1 cellular context compared by ENCODE assay signal in the genomic region with DNA sequence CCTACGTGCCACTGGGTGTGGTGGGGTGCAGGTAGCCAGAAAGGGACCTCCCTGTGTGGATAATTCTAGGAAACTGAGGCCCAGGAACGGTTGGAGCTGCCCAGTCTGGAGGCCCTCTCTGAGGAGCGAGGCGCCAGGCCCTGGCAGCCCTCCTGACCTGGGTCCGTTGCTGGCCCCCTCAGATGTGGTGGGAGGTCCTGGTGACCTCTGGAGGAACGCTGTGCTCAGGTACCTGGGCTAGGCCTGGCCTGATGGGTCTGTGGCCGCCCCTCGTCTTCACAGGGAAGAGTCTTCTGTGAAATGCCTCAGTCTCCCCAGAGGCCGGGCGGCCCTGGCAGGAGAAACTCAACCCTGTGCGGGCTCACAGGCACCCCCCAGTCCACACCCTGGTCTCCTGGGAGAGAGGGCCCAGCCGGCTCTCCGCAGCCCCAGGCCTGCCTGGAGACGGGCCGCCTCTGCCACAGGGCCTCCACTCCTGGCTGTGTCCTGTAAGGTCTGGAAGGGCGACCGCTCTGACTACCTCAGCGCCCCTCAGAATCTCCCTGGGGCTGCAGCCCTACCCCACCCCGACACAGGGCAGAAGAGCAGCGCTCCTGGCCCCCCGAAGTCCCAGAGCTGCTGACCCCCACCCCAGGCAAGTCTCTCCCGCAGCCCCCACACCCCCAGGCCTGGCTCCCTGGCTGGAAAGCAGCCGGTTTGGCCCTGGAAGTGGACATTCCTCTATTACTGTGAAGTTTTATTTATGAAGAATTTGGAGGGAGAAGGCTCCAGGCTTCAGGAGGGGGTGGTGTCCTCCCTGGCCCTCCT.
TF ChIP-seq lines count a peak whose summit lies in the region.

No MANE protein-coding gene starts in this region.

TF ChIP-seq in A549, 52 proteins besides CTCF, POLR2A, EP300 and RAD21 (continued from another document):
- TF ChIP-seq SMC3 (IDR thresholded peaks at IDR 0.05) (no peak), ESRRA (IDR thresholded peaks at IDR 0.05; ENCODE audit: borderline replicate concordance, low read length) (no peak), HOXA7 (CRISPR knock-in tag; IDR thresholded peaks at IDR 0.05) (no peak), CHD2 (IDR thresholded peaks at IDR 0.05; ENCODE audit: low read length, partially characterized antibody) (no peak), NPAS2 (CRISPR knock-in tag; IDR thresholded peaks at IDR 0.05; ENCODE audit: borderline replicate concordance) (no peak), HOXB5 (CRISPR knock-in tag; IDR thresholded peaks at IDR 0.05) (no peak), JUNB (IDR thresholded peaks at IDR 0.05) (no peak), BHLHE40 (IDR thresholded peaks at IDR 0.05; ENCODE audit: low read depth, low read length) (no peak)
- TF ChIP-seq, protein P1, sequence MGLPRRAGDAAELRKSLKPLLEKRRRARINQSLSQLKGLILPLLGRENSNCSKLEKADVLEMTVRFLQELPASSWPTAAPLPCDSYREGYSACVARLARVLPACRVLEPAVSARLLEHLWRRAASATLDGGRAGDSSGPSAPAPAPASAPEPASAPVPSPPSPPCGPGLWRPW (IDR thresholded peaks at IDR 0.05), result no peak
TF ChIP-seq in A549: peak in this region for 0.
